2 cellular contexts compared by ENCODE assay signal in genomic region chr5:50710838-50711237, GRCh38.
TF ChIP-seq lines count a peak whose summit lies in the region.

No MANE protein-coding gene starts in this region.

TF ChIP-seq in liver, 16 proteins besides CTCF, POLR2A, EP300 and RAD21 (continued from another document):
- no peak for TF ChIP-seq NR2F2 (IDR thresholded peaks at IDR 0.05)
TF ChIP-seq in liver: peak in this region for 0.

TF ChIP-seq in HepG2, 621 proteins besides CTCF, POLR2A, EP300 and RAD21 (continued from another document):
- no peak for TF ChIP-seq ZNF180 (CRISPR knock-in tag; IDR thresholded peaks at IDR 0.05; ENCODE audit: borderline replicate concordance, low read depth)
- no peak for TF ChIP-seq ZNF512 (CRISPR knock-in tag; IDR thresholded peaks at IDR 0.05)
- TF ChIP-seq IKZF5 (CRISPR knock-in tag; IDR thresholded peaks at IDR 0.05) = no peak
- TF ChIP-seq SIN3A (IDR thresholded peaks at IDR 0.05; ENCODE audit: borderline replicate concordance, low read depth, low read length) = no peak
- TF ChIP-seq PRDM10 (CRISPR knock-in tag; IDR thresholded peaks at IDR 0.05; ENCODE audit: low read depth) = no peak
- TF ChIP-seq ZNF484 (CRISPR knock-in tag; IDR thresholded peaks at IDR 0.05; ENCODE audit: borderline replicate concordance, low read depth) = no peak
- no peak for TF ChIP-seq ZNF12 (CRISPR knock-in tag; IDR thresholded peaks at IDR 0.05)
- TF ChIP-seq CERS6 (CRISPR knock-in tag; IDR thresholded peaks at IDR 0.05) = no peak
- no peak for TF ChIP-seq NAIF1 (CRISPR knock-in tag; IDR thresholded peaks at IDR 0.05; ENCODE audit: borderline replicate concordance)
- TF ChIP-seq SATB2 (CRISPR knock-in tag; IDR thresholded peaks at IDR 0.05) = no peak
- TF ChIP-seq ZHX2 (IDR thresholded peaks at IDR 0.05; ENCODE audit: low read depth) = no peak
- no peak for TF ChIP-seq ZHX2 (CRISPR knock-in tag; IDR thresholded peaks at IDR 0.05; ENCODE audit: borderline replicate concordance)
- no peak for TF ChIP-seq ZNF432 (CRISPR knock-in tag; IDR thresholded peaks at IDR 0.05; ENCODE audit: borderline replicate concordance)
